35 cellular contexts compared by ENCODE assay signal in the genomic region with DNA sequence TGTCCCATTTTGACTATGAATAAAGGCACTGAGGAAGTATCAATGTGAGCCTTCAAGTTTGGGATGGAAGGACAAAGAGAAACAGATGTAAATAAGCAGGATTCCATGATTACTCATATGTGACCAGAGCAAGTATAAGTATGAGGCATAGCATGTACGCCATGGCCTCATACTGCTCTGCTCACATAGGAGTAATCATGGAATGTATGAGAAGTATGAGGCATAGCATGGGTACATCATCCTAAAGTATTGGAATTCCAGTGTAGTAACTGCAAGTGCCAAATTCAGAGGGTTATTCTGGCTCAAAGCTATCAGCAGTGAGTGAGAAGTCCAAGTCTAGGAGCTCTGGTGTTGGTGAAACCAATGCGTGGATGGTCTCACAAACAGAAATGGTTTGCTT.
"Had no signal": no experiment of that assay in that cellular context is flagged by ENCODE, and none has a peak within 500 bp of the region (broad histone marks: within the 10 kb centered on the region; RNA-seq: fewer than 3 reads in every experiment).

No MANE protein-coding gene starts in this region.

- DNase-seq: activated B cell treated with CpG ODN at 0.5 μM for 24 hours; activated CD4-positive, alpha-beta memory T cell treated with anti-CD3 and anti-CD28 coated beads for 36 hours; activated CD4-positive, alpha-beta T cell treated with anti-CD3 and anti-CD28 coated beads for 4 hours; activated CD4-positive, alpha-beta T cell treated with anti-CD3 and anti-CD28 coated beads, Interleukin-2, amount 10 ng/mL, durations not matched to agents 24 days and 14 days; activated CD4-positive, alpha-beta T cell treated with anti-CD3 and anti-CD28 coated beads, Interleukin-2, amount 50 U/mL, for 1 hour; activated CD4-positive, alpha-beta T cell treated with anti-CD3 and anti-CD28 coated beads, Interleukin-2, amount 50 U/mL, for 4 hours; activated CD4-positive, CD25-positive, alpha-beta regulatory T cell treated with anti-CD3 and anti-CD28 coated beads, Interleukin-2, amount 50 U/mL, for 72 hours; activated CD8-positive, alpha-beta memory T cell treated with anti-CD3 and anti-CD28 coated beads, Interleukin-2, amount 50 U/mL, for 4 hours; activated CD8-positive, alpha-beta T cell treated with anti-CD3 and anti-CD28 coated beads for 36 hours; activated effector memory CD4-positive, alpha-beta T cell treated with anti-CD3 and anti-CD28 coated beads, Interleukin-2, amount 50 U/mL, for 16 hours; activated gamma-delta T cell treated with Interleukin-2 at 50 U/mL for 16 hours; activated naive CD4-positive, alpha-beta T cell; activated naive CD4-positive, alpha-beta T cell treated with anti-CD3 and anti-CD28 coated beads for 36 hours; activated naive CD4-positive, alpha-beta T cell treated with anti-CD3 and anti-CD28 coated beads, Interleukin-2, amount 50 U/mL, for 16 hours; activated naive CD8-positive, alpha-beta T cell treated with anti-CD3 and anti-CD28 coated beads for 36 hours; activated T-cell treated with anti-CD3 and anti-CD28 coated beads for 4 hours; activated T-cell treated with anti-CD3 and anti-CD28 coated beads, Interleukin-2, amount 50 U/mL, for 1 hour; activated T-cell treated with anti-CD3 and anti-CD28 coated beads, Interleukin-2, amount 50 U/mL, for 4 hours; activated T-cell treated with anti-CD3 and anti-CD28 coated beads, Interleukin-2, amount 50 U/mL, for 72 hours; adrenal gland; amniotic stem cell; aorta; body of pancreas; brain microvascular endothelial cell; central memory CD4-positive, alpha-beta T cell; T-helper 1 cell; T-helper 2 cell; T-helper 9 cell had no signal

- H3K27ac ChIP-seq: adrenal gland, body of pancreas, brain microvascular endothelial cell, breast epithelium, VCaP had no signal

- H3K9me3 Mint-ChIP-seq: activated B cell treated with CpG ODN at 0.5 μM for 24 hours; activated CD4-positive, alpha-beta memory T cell treated with anti-CD3 and anti-CD28 coated beads for 36 hours; activated CD4-positive, alpha-beta T cell treated with anti-CD3 and anti-CD28 coated beads, Interleukin-2, amount 10 ng/mL, durations not matched to agents 24 days and 14 days; activated CD8-positive, alpha-beta T cell treated with anti-CD3 and anti-CD28 coated beads for 36 hours; activated naive CD4-positive, alpha-beta T cell treated with anti-CD3 and anti-CD28 coated beads for 36 hours; activated naive CD4-positive, alpha-beta T cell treated with anti-CD3 and anti-CD28 coated beads, Interleukin-2, amount 50 U/mL, for 72 hours; activated naive CD8-positive, alpha-beta T cell treated with anti-CD3 and anti-CD28 coated beads for 36 hours; activated T-cell treated with anti-CD3 and anti-CD28 coated beads, Interleukin-2, amount 50 U/mL, for 4 hours; activated T-cell treated with anti-CD3 and anti-CD28 coated beads, Interleukin-2, amount 50 U/mL, for 72 hours; activated T-helper 1 cell treated with anti-CD3 and anti-CD28 coated beads, Interleukin-12 subunit alpha, Interleukin-12 subunit beta, Interleukin-2, Interleukin-4 antibody, amounts not matched to agents 30 ng/mL and 10 ng/mL and 1 ng/mL, durations not matched to agents 14 hours and 24 hours and 36 hours; activated T-helper 17 cell treated with anti-CD3 and anti-CD28 coated beads, Interleukin-2, amount 50 U/mL, for 72 hours; T-helper 1 cell treated with Interleukin-12 subunit alpha and Interleukin-12 subunit beta and Interleukin-4 antibody, amounts not matched to agents 30 μg/mL and 1 μg/mL, for 36 hours; T-helper 2 cell treated with Interferon-gamma antibody and Interleukin-4, amounts not matched to agents 5 μg/mL and 100 μg/mL, for 36 hours had no signal

- H3K27me3 Mint-ChIP-seq: activated B cell treated with CpG ODN at 0.5 μM for 24 hours; activated CD4-positive, alpha-beta memory T cell treated with anti-CD3 and anti-CD28 coated beads for 36 hours; activated CD4-positive, alpha-beta T cell treated with anti-CD3 and anti-CD28 coated beads, Interleukin-2, amount 10 ng/mL, durations not matched to agents 24 days and 14 days; activated CD8-positive, alpha-beta T cell treated with anti-CD3 and anti-CD28 coated beads for 36 hours had no signal

- H3K4me1 Mint-ChIP-seq: activated B cell treated with CpG ODN at 0.5 μM for 24 hours; activated CD4-positive, alpha-beta T cell treated with anti-CD3 and anti-CD28 coated beads, Interleukin-2, amount 10 ng/mL, durations not matched to agents 24 days and 14 days; activated naive CD8-positive, alpha-beta T cell treated with anti-CD3 and anti-CD28 coated beads for 36 hours; activated T-helper 17 cell treated with anti-CD3 and anti-CD28 coated beads, Interleukin-2, amount 50 U/mL, for 72 hours had no signal

- H3K9me3 ChIP-seq: adrenal gland, body of pancreas, breast epithelium had no signal

- H3K4me3 ChIP-seq: adrenal gland, body of pancreas, breast epithelium had no signal

- H3K4me3 Mint-ChIP-seq: activated B cell treated with CpG ODN at 0.5 μM for 24 hours; activated CD4-positive, alpha-beta memory T cell treated with anti-CD3 and anti-CD28 coated beads for 36 hours; activated CD4-positive, alpha-beta T cell treated with anti-CD3 and anti-CD28 coated beads, Interleukin-2, amount 10 ng/mL, durations not matched to agents 24 days and 14 days; activated CD8-positive, alpha-beta T cell treated with anti-CD3 and anti-CD28 coated beads for 36 hours; activated naive CD4-positive, alpha-beta T cell treated with anti-CD3 and anti-CD28 coated beads for 36 hours; activated naive CD8-positive, alpha-beta T cell treated with anti-CD3 and anti-CD28 coated beads for 36 hours; activated T-cell treated with anti-CD3 and anti-CD28 coated beads, Interleukin-2, amount 50 U/mL, for 4 hours; activated T-cell treated with anti-CD3 and anti-CD28 coated beads, Interleukin-2, amount 50 U/mL, for 72 hours; activated T-helper 1 cell treated with anti-CD3 and anti-CD28 coated beads, Interleukin-12 subunit alpha, Interleukin-12 subunit beta, Interleukin-2, Interleukin-4 antibody, amounts not matched to agents 30 ng/mL and 10 ng/mL and 1 ng/mL, durations not matched to agents 14 hours and 24 hours and 36 hours; activated T-helper 17 cell treated with anti-CD3 and anti-CD28 coated beads, Interleukin-2, amount 50 U/mL, for 72 hours; T-helper 1 cell treated with Interleukin-12 subunit alpha and Interleukin-12 subunit beta and Interleukin-4 antibody, amounts not matched to agents 30 μg/mL and 1 μg/mL, for 36 hours; T-helper 2 cell treated with Interferon-gamma antibody and Interleukin-4, amounts not matched to agents 5 μg/mL and 100 μg/mL, for 36 hours had no signal

- H3K4me1 ChIP-seq: adrenal gland, body of pancreas, breast epithelium had no signal

- H3K36me3 ChIP-seq: adrenal gland, brain microvascular endothelial cell, breast epithelium had no signal

- H3K27ac Mint-ChIP-seq: activated B cell treated with CpG ODN at 0.5 μM for 24 hours; activated CD4-positive, alpha-beta memory T cell treated with anti-CD3 and anti-CD28 coated beads for 36 hours; activated CD4-positive, alpha-beta T cell treated with anti-CD3 and anti-CD28 coated beads, Interleukin-2, amount 10 ng/mL, durations not matched to agents 24 days and 14 days; activated CD8-positive, alpha-beta T cell treated with anti-CD3 and anti-CD28 coated beads for 36 hours; activated naive CD4-positive, alpha-beta T cell treated with anti-CD3 and anti-CD28 coated beads for 36 hours; activated naive CD4-positive, alpha-beta T cell treated with anti-CD3 and anti-CD28 coated beads, Interleukin-2, amount 50 U/mL, for 72 hours; activated naive CD8-positive, alpha-beta T cell treated with anti-CD3 and anti-CD28 coated beads for 36 hours; activated T-cell treated with anti-CD3 and anti-CD28 coated beads, Interleukin-2, amount 50 U/mL, for 72 hours; activated T-helper 1 cell treated with anti-CD3 and anti-CD28 coated beads, Interleukin-12 subunit alpha, Interleukin-12 subunit beta, Interleukin-2, Interleukin-4 antibody, amounts not matched to agents 30 ng/mL and 10 ng/mL and 1 ng/mL, durations not matched to agents 14 hours and 24 hours and 36 hours; activated T-helper 17 cell treated with anti-CD3 and anti-CD28 coated beads, Interleukin-2, amount 50 U/mL, for 72 hours; T-helper 1 cell treated with Interleukin-12 subunit alpha and Interleukin-12 subunit beta and Interleukin-4 antibody, amounts not matched to agents 30 μg/mL and 1 μg/mL, for 36 hours; T-helper 2 cell treated with Interferon-gamma antibody and Interleukin-4, amounts not matched to agents 5 μg/mL and 100 μg/mL, for 36 hours had no signal

- H3K36me3 Mint-ChIP-seq: activated CD4-positive, alpha-beta memory T cell treated with anti-CD3 and anti-CD28 coated beads for 36 hours; activated naive CD4-positive, alpha-beta T cell treated with anti-CD3 and anti-CD28 coated beads, Interleukin-2, amount 50 U/mL, for 72 hours; activated naive CD8-positive, alpha-beta T cell treated with anti-CD3 and anti-CD28 coated beads for 36 hours had no signal

- H3K27me3 ChIP-seq: adrenal gland, body of pancreas, brain microvascular endothelial cell, breast epithelium had no signal

- ATAC-seq: activated CD8-positive, alpha-beta T cell treated with anti-CD3 and anti-CD28 coated beads for 36 hours; activated naive CD4-positive, alpha-beta T cell treated with anti-CD3 and anti-CD28 coated beads, Interleukin-2, amount 50 U/mL, for 72 hours; activated T-cell treated with anti-CD3 and anti-CD28 coated beads, Interleukin-2, amount 50 U/mL, for 4 hours; activated T-cell treated with anti-CD3 and anti-CD28 coated beads, Interleukin-2, amount 50 U/mL, for 72 hours; activated T-helper 17 cell treated with anti-CD3 and anti-CD28 coated beads, Interleukin-2, amount 50 U/mL, for 72 hours; body of pancreas had no signal
